22 cellular contexts compared by ENCODE assay signal in the genomic region with DNA sequence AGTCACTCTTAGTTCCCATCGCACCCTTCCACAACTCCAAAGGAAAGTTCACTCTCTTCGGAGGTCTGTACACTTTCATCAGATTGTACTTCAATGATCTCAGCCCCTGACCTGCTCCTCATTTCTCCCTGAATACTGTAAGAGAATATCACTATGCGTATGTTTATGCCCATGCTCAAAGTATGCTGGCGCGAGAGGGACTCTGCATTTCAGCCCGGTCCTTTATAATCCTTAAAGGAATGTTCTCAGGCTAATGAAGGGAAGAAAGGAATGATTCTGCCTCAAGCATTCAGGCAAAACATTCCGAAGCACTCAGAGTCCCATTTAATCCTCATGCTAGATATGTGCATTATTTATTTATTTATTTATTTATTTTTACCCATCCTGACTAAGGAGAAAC.
A peak's percentile ranks its signal among the peaks of the same experiment; 100 is the strongest.
DNase-seq lines count a peak whose midpoint lies in the region; ATAC-seq and TF ChIP-seq lines count a peak whose summit lies in the region.
"Had no signal": no experiment of that assay in that cellular context is flagged by ENCODE, and none has a peak within 500 bp of the region (broad histone marks: within the 10 kb centered on the region; RNA-seq: fewer than 3 reads in every experiment).

No MANE protein-coding gene starts in this region.

- H4K5ac ChIP-seq in mesendoderm (ENCODE audit: low read length) = no peak overlapping the region

- no peak overlapping the region for H3K18ac ChIP-seq in mesendoderm (ENCODE audit: low read length)

- no peak overlapping the region for H2BK120ac ChIP-seq in mesendoderm (ENCODE audit: low read depth, low read length)

- no peak overlapping the region for H3K56ac ChIP-seq in mesendoderm (ENCODE audit: low read length)

- H3K79me2 ChIP-seq in mesendoderm (ENCODE audit: control insufficient read depth, insufficient read depth, low read length) = no peaks in the 10 kb centered on the region

- H4K8ac ChIP-seq in mesendoderm (ENCODE audit: low read depth, low read length) = no peak overlapping the region

- no peak overlapping the region for H3K4me2 ChIP-seq in mesendoderm (ENCODE audit: low read length)
- H3K4me2 ChIP-seq: BLaER1 treated with 17β-estradiol and CSF1 and Interleukin-3, amounts not matched to agents 10 nM and 100 nM had no signal

- no peak overlapping the region for H3K23ac ChIP-seq in mesendoderm (ENCODE audit: low read length)

- H3K4me1 ChIP-seq in HUES64 (ENCODE audit: insufficient read depth, low read length) (peaks cover 39% of the 10 kb centered on the region), endodermal cell (ENCODE audit: control insufficient read depth, insufficient read depth, low read length) (peaks cover 18% of the 10 kb centered on the region), mesendoderm (ENCODE audit: control insufficient read depth, low read depth, low read length) (no peaks in the 10 kb centered on the region)
- H3K4me1 ChIP-seq in effector memory CD4-positive, alpha-beta T cell (ENCODE audit: control insufficient read depth, insufficient read depth, low read length, poor library complexity, severe bottlenecking) = no peaks in the 10 kb centered on the region
- H3K4me1 ChIP-seq: BLaER1 treated with 17β-estradiol and CSF1 and Interleukin-3, amounts not matched to agents 10 nM and 100 nM had no signal

- no peak overlapping the region for H3K4me3 Mint-ChIP-seq in endodermal cell
- H3K4me3 Mint-ChIP-seq: CD8-positive, alpha-beta T cell; HFFc6; IgD-negative memory B cell had no signal

- no peak for ATAC-seq in GM21528 (IDR thresholded peaks at IDR 0.05; ENCODE audit: low FRiP score, unreplicated experiment)
- ATAC-seq: CD8-positive, alpha-beta T cell had no signal

- H3K79me1 ChIP-seq in mesendoderm (ENCODE audit: low read length) = no peaks in the 10 kb centered on the region

- no peaks in the 10 kb centered on the region for H3K36me3 Mint-ChIP-seq in endodermal cell (ENCODE audit: low read depth)
- H3K36me3 Mint-ChIP-seq: CD8-positive, alpha-beta T cell; IgD-negative memory B cell had no signal

- DNase-seq in ELF-1 (ENCODE audit: low read depth, low spot score) = peak; percentile 3
- peak; percentile 64 for DNase-seq in endodermal cell
- DNase-seq in mesendoderm = peak; percentile 53
- no peak for DNase-seq in stimulated activated CD8-positive, alpha-beta memory T cell treated with anti-CD3 and anti-CD28 coated beads, Interleukin-4, amount 100 ng/mL, for 48 hours
- DNase-seq in mesenteric fat pad (ENCODE audit: low spot score) = no peak
- DNase-seq in effector memory CD4-positive, alpha-beta T cell = no peak
- DNase-seq: CD8-positive, alpha-beta T cell; DND-41; HFFc6; MV-4-11; NCI-H1105 treated with DMSO at 0.1 percent for 48 hours; NCI-H2029 treated with DMSO at 0.1 percent for 48 hours; NCI-H226; NCI-H510A treated with DMSO at 0.1 percent for 48 hours; NCI-H774; OCI-M1; SJCRH30 had no signal

- no peak overlapping the region for H3K4ac ChIP-seq in mesendoderm (ENCODE audit: low read depth, low read length)

- no peak for TF ChIP-seq CTCF in endodermal cell (conservative IDR thresholded peaks at IDR 0.05)

- H3K27ac ChIP-seq in HUES64 (ENCODE audit: low read depth, low read length) (peak overlapping the region; percentile 73; the same call in 1 of the 2 replicates), endodermal cell (ENCODE audit: low read depth, low read length) (no peak overlapping the region), mesendoderm (ENCODE audit: low read depth, low read length) (no peak overlapping the region)
- H3K27ac ChIP-seq in effector memory CD4-positive, alpha-beta T cell (ENCODE audit: insufficient read depth, low read length, poor library complexity, severe bottlenecking) = no peak overlapping the region
- H3K27ac ChIP-seq: 22Rv1; BLaER1 treated with 17β-estradiol and CSF1 and Interleukin-3, amounts not matched to agents 10 nM and 100 nM; SJCRH30 had no signal

- H3K36me3 ChIP-seq in HUES64 (ENCODE audit: insufficient read depth, low read length) = no peaks in the 10 kb centered on the region
- no peaks in the 10 kb centered on the region for H3K36me3 ChIP-seq in endodermal cell (ENCODE audit: control insufficient read depth, insufficient read depth, low read length)
- no peaks in the 10 kb centered on the region for H3K36me3 ChIP-seq in mesendoderm (ENCODE audit: control insufficient read depth, insufficient read depth, low read length)
- H3K36me3 ChIP-seq in effector memory CD4-positive, alpha-beta T cell (ENCODE audit: control insufficient read depth, insufficient read depth, low read length) = no peaks in the 10 kb centered on the region
- H3K36me3 ChIP-seq: BLaER1 treated with 17β-estradiol and CSF1 and Interleukin-3, amounts not matched to agents 10 nM and 100 nM; SJCRH30 had no signal

- no peak overlapping the region for H2BK5ac ChIP-seq in mesendoderm (ENCODE audit: low read length)

- H3K4me3 ChIP-seq in HUES64 (ENCODE audit: low read length) (no peak overlapping the region), endodermal cell (ENCODE audit: low read length) (no peak overlapping the region), mesendoderm (ENCODE audit: low read length) (no peak overlapping the region)
- no peak overlapping the region for H3K4me3 ChIP-seq in effector memory CD4-positive, alpha-beta T cell (ENCODE audit: insufficient read depth, low read depth, low read length, poor library complexity, severe bottlenecking)
- H3K4me3 ChIP-seq: BLaER1 treated with 17β-estradiol and CSF1 and Interleukin-3, amounts not matched to agents 10 nM and 100 nM had no signal

- 49% methylated on average over 6 of the region's 7 CpGs for WGBS in HUES64
- 68% methylated on average over 6 of the region's 7 CpGs for WGBS in endodermal cell (ENCODE audit: insufficient coverage in 1 of 2, insufficient read length in 1 of 2), 2 experiments
- no CpG with 5 or more reads among the region's 7 CpGs for WGBS in mesendoderm (ENCODE audit: extremely low coverage, insufficient coverage, low lambda C conversion rate)

- H3K27me3 ChIP-seq in HUES64 (ENCODE audit: insufficient read depth, low read length) (no peaks in the 10 kb centered on the region), endodermal cell (ENCODE audit: control insufficient read depth, insufficient read depth, low read length, poor library complexity, severe bottlenecking) (no peaks in the 10 kb centered on the region), mesendoderm (ENCODE audit: insufficient read depth, low read length, poor library complexity) (no peaks in the 10 kb centered on the region)
- H3K27me3 ChIP-seq in effector memory CD4-positive, alpha-beta T cell (replicated peaks; ENCODE audit: control insufficient read depth, insufficient read depth, low read length, poor library complexity, severe bottlenecking) = no peaks in the 10 kb centered on the region
- H3K27me3 ChIP-seq: BLaER1 treated with 17β-estradiol and CSF1 and Interleukin-3, amounts not matched to agents 10 nM and 100 nM; SJCRH30 had no signal

- peaks cover 31% of the 10 kb centered on the region for H3K4me1 Mint-ChIP-seq in endodermal cell

- H2AK5ac ChIP-seq in mesendoderm (ENCODE audit: low read length) = no peak overlapping the region

- H3K27me3 Mint-ChIP-seq in endodermal cell (ENCODE audit: insufficient read depth) = no peaks in the 10 kb centered on the region

- peak overlapping the region; percentile 31 for H3K27ac Mint-ChIP-seq in endodermal cell
- H3K27ac Mint-ChIP-seq: CD8-positive, alpha-beta T cell; HFFc6 had no signal

- H3K9me3 Mint-ChIP-seq in endodermal cell = no peaks in the 10 kb centered on the region
- H3K9me3 Mint-ChIP-seq: CD8-positive, alpha-beta T cell; IgD-negative memory B cell had no signal

- no peak overlapping the region for H3K9ac ChIP-seq in HUES64 (ENCODE audit: low read depth, low read length)
- H3K9ac ChIP-seq in endodermal cell (ENCODE audit: extremely low read depth, low read length, poor library complexity, severe bottlenecking) = no peak overlapping the region
- no peak overlapping the region for H3K9ac ChIP-seq in mesendoderm (ENCODE audit: low read length)
- H3K9ac ChIP-seq: BLaER1 treated with 17β-estradiol and CSF1 and Interleukin-3, amounts not matched to agents 10 nM and 100 nM had no signal

- no peak overlapping the region for H2BK15ac ChIP-seq in mesendoderm (replicated peaks; ENCODE audit: low read depth)

- H3K9me3 ChIP-seq in HUES64 (ENCODE audit: insufficient read depth, low read depth, low read length) (no peaks in the 10 kb centered on the region), endodermal cell (ENCODE audit: control insufficient read depth, low read length) (no peaks in the 10 kb centered on the region)
- no peaks in the 10 kb centered on the region for H3K9me3 ChIP-seq in effector memory CD4-positive, alpha-beta T cell (ENCODE audit: control insufficient read depth, low read length)
- H3K9me3 ChIP-seq: BLaER1 treated with 17β-estradiol and CSF1 and Interleukin-3, amounts not matched to agents 10 nM and 100 nM; SJCRH30 had no signal

Comparison
In these comparisons a context has a peak if more than half of its experiments do, and no peak if none do; other contexts are left out.
1. DNase-seq: peak in ELF-1 (single experiment), endodermal cell (single experiment) and mesendoderm (single experiment); none in stimulated activated CD8-positive, alpha-beta memory T cell treated with anti-CD3 and anti-CD28 coated beads, Interleukin-4, amount 100 ng/mL, for 48 hours (single experiment), mesenteric fat pad (single experiment) and effector memory CD4-positive, alpha-beta T cell (0 of 3).